28 cellular contexts compared by ENCODE assay signal in the genomic region with DNA sequence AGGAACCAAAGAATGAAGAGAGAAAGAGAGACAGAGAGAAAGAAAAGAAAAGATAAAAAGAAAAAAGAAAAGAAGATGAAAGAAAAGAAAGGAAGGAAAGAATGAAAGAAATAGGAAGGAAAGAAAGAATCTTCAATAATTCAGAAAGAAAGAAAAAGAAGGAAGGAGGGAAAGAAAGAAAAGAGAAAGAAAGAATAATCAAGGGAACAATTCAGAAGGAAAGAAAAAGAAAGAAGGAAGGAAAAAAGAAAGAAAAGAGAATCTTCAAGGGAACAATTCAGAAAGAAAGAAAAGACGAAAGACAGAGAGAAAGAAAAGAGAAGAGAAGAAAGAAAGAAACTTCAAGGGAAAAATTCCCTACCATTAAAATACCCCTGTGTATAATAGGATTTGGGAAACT.
"Had no signal": no experiment of that assay in that cellular context is flagged by ENCODE, and none has a peak within 500 bp of the region (broad histone marks: within the 10 kb centered on the region; RNA-seq: fewer than 3 reads in every experiment).

No MANE protein-coding gene starts in this region.

- H3K4me1 Mint-ChIP-seq: endodermal cell had no signal

- DNase-seq: colonic mucosa; cortex of kidney; effector CD8-positive, alpha-beta T cell; effector memory CD8-positive, alpha-beta T cell; endodermal cell; erythroblast; esophagus squamous epithelium; foreskin fibroblast; foreskin melanocyte; gastrocnemius medialis; glutamatergic neuron; head of caudate nucleus; heart right ventricle; hippocampal formation; left cardiac atrium; left lung; left ventricle myocardium superior; lower lobe of right lung; mesenchymal stem cell; mucosa of descending colon; naive B cell had no signal

- H3K36me3 ChIP-seq: colonic mucosa, esophagus squamous epithelium, gastrocnemius medialis, heart right ventricle, left lung, lower lobe of right lung had no signal

- H3K9me3 Mint-ChIP-seq: dendritic cell treated with granulocyte-macrophage colony-stimulating factor and Interleukin-4, amounts not matched to agents 40 ng/mL and 50 ng/mL, for 4 days; effector memory CD8-positive, alpha-beta T cell; endodermal cell; mesothelial cell of epicardium had no signal

- H3K36me3 Mint-ChIP-seq: mesothelial cell of epicardium, naive B cell had no signal

- H3K4me3 Mint-ChIP-seq: dendritic cell treated with granulocyte-macrophage colony-stimulating factor and Interleukin-4, amounts not matched to agents 40 ng/mL and 50 ng/mL, for 4 days; effector memory CD8-positive, alpha-beta T cell; endodermal cell; mesothelial cell of epicardium; naive B cell had no signal

- H3K4me3 ChIP-seq: colonic mucosa, esophagus squamous epithelium, gastrocnemius medialis, heart right ventricle, left lung, lower lobe of right lung, mucosa of descending colon had no signal

- H3K27ac Mint-ChIP-seq: dendritic cell treated with granulocyte-macrophage colony-stimulating factor and Interleukin-4, amounts not matched to agents 40 ng/mL and 50 ng/mL, for 4 days; effector memory CD8-positive, alpha-beta T cell; endodermal cell; mesothelial cell of epicardium; naive B cell had no signal

- H3K9me3 ChIP-seq: colonic mucosa, esophagus squamous epithelium, gastrocnemius medialis, heart right ventricle, left lung, lower lobe of right lung, mucosa of descending colon had no signal

- H3K27ac ChIP-seq: colonic mucosa, epithelial cell of prostate, esophagus squamous epithelium, gastrocnemius medialis, heart right ventricle, left lung, lower lobe of right lung had no signal

- FAIRE-seq: endometrium, islet of Langerhans, keratinocyte had no signal

- ATAC-seq: effector memory CD8-positive, alpha-beta T cell; esophagus mucosa; gastrocnemius medialis; heart right ventricle; left cardiac atrium; left lung; left ventricle myocardium superior; lower lobe of right lung; mucosa of descending colon had no signal
